25 cellular contexts compared by ENCODE assay signal in genomic region chr1:202228484-202229122, GRCh38. TPM values are rescaled to one million over a fixed set of nuclear protein-coding genes. Genes with fewer than 3 reads are reported as not detected.
DNase-seq lines count a peak whose midpoint lies in the region; ATAC-seq and TF ChIP-seq lines count a peak whose summit lies in the region.
"Had no signal": no experiment of that assay in that cellular context is flagged by ENCODE, and none has a peak within 500 bp of the region (broad histone marks: within the 10 kb centered on the region; RNA-seq: fewer than 3 reads in every experiment).

No MANE protein-coding gene starts in this region.

- POLR2A ChIA-PET in RWPE1 (lab: Yijun Ruan, JAX; ENCODE audit: low non-redundant PET), result no interaction called here

- DNase-seq in activated naive CD4-positive, alpha-beta T cell treated with anti-CD3 and anti-CD28 coated beads, Interleukin-2, amount 50 U/mL, for 72 hours (ENCODE audit: low spot score in 2 of 2), result no peak
- no peak for DNase-seq in activated naive CD4-positive, alpha-beta T cell treated with anti-CD3 and anti-CD28 coated beads for 36 hours
- DNase-seq in RWPE1 (ENCODE audit: low spot score) (no peak), epithelial cell of esophagus (ENCODE audit: low read depth) (peak; percentile 67), ureter (ENCODE audit: low spot score) (no peak), kidney tubule cell (ENCODE audit: low spot score) (no peak), NCI-H82 treated with DMSO at 0.1 percent for 48 hours (lab: John Stamatoyannopoulos, UW; ENCODE audit: unreplicated experiment) (no peak)
- DNase-seq: ACHN; activated CD4-positive, alpha-beta T cell treated with anti-CD3 and anti-CD28 coated beads for 48 hours; amniotic stem cell; left ventricle myocardium inferior; NCI-H1694 treated with DMSO at 0.1 percent for 48 hours; nephron progenitor cell; pancreas; SHP77 treated with DMSO at 0.1 percent for 48 hours; stimulated activated CD4-positive, alpha-beta T cell treated with anti-CD3 and anti-CD28 coated beads, Interleukin-12 subunit alpha, Interleukin-12 subunit beta, amount 100 ng/mL, for 4 hours; T-cell had no signal

- H3K36me3 Mint-ChIP-seq in activated naive CD4-positive, alpha-beta T cell treated with anti-CD3 and anti-CD28 coated beads, Interleukin-2, amount 50 U/mL, for 72 hours, result no peaks in the 10 kb centered on the region
- H3K36me3 Mint-ChIP-seq in activated naive CD4-positive, alpha-beta T cell treated with anti-CD3 and anti-CD28 coated beads for 36 hours (ENCODE audit: low read depth), result no peaks in the 10 kb centered on the region
- H3K36me3 Mint-ChIP-seq in stimulated activated naive CD8-positive, alpha-beta T cell treated with anti-CD3 and anti-CD28 coated beads, Interleukin-15, Interleukin-2, amounts not matched to agents 100 ng/mL and 50 ng/mL, for 24 hours (ENCODE audit: low read depth), result no peaks in the 10 kb centered on the region
- H3K36me3 Mint-ChIP-seq: mesothelial cell of epicardium, T-cell had no signal

- no peak overlapping the region for H3K4me3 ChIP-seq in epithelial cell of esophagus (ENCODE audit: low read length)
- H3K4me3 ChIP-seq: left ventricle myocardium inferior, pancreas, right atrium auricular region had no signal

- intact Hi-C loops in activated naive CD4-positive, alpha-beta T cell treated with anti-CD3 and anti-CD28 coated beads for 36 hours (cut with micrococcal nuclease), result no loop called here

- no peaks in the 10 kb centered on the region for H3K9me3 Mint-ChIP-seq in activated naive CD4-positive, alpha-beta T cell treated with anti-CD3 and anti-CD28 coated beads, Interleukin-2, amount 50 U/mL, for 72 hours
- no peaks in the 10 kb centered on the region for H3K9me3 Mint-ChIP-seq in activated naive CD4-positive, alpha-beta T cell treated with anti-CD3 and anti-CD28 coated beads for 36 hours
- no peaks in the 10 kb centered on the region for H3K9me3 Mint-ChIP-seq in stimulated activated naive CD8-positive, alpha-beta T cell treated with anti-CD3 and anti-CD28 coated beads, Interleukin-15, Interleukin-2, amounts not matched to agents 100 ng/mL and 50 ng/mL, for 24 hours
- H3K9me3 Mint-ChIP-seq: dendritic cell treated with granulocyte-macrophage colony-stimulating factor and Interleukin-4, amounts not matched to agents 40 ng/mL and 50 ng/mL, for 4 days; mesothelial cell of epicardium; nephron progenitor cell; T-cell had no signal

- peak overlapping the region in 1 of 2 donors; percentile 20 for H3K27ac Mint-ChIP-seq in activated naive CD4-positive, alpha-beta T cell treated with anti-CD3 and anti-CD28 coated beads, Interleukin-2, amount 50 U/mL, for 72 hours
- no peak overlapping the region for H3K27ac Mint-ChIP-seq in activated naive CD4-positive, alpha-beta T cell treated with anti-CD3 and anti-CD28 coated beads for 36 hours
- H3K27ac Mint-ChIP-seq in stimulated activated naive CD8-positive, alpha-beta T cell treated with anti-CD3 and anti-CD28 coated beads, Interleukin-15, Interleukin-2, amounts not matched to agents 100 ng/mL and 50 ng/mL, for 24 hours, result peak overlapping the region; percentile 80
- H3K27ac Mint-ChIP-seq: dendritic cell treated with granulocyte-macrophage colony-stimulating factor and Interleukin-4, amounts not matched to agents 40 ng/mL and 50 ng/mL, for 4 days; nephron progenitor cell had no signal

- TF ChIP-seq CTCF in RWPE1 (conservative IDR thresholded peaks at IDR 0.05; ENCODE audit: low read depth) (no peak), epithelial cell of esophagus (IDR thresholded peaks at IDR 0.05; ENCODE audit: insufficient read depth, low read depth, low read length, missing control alignments) (no peak)

- H3K4me1 Mint-ChIP-seq in activated naive CD4-positive, alpha-beta T cell treated with anti-CD3 and anti-CD28 coated beads for 36 hours (ENCODE audit: low read depth), result peaks cover 14% of the 10 kb centered on the region
- H3K4me1 Mint-ChIP-seq in stimulated activated naive CD8-positive, alpha-beta T cell treated with anti-CD3 and anti-CD28 coated beads, Interleukin-15, Interleukin-2, amounts not matched to agents 100 ng/mL and 50 ng/mL, for 24 hours (ENCODE audit: low read depth), result peaks cover 18% of the 10 kb centered on the region

- no peak overlapping the region for H3K4me3 Mint-ChIP-seq in activated naive CD4-positive, alpha-beta T cell treated with anti-CD3 and anti-CD28 coated beads for 36 hours
- H3K4me3 Mint-ChIP-seq in stimulated activated naive CD8-positive, alpha-beta T cell treated with anti-CD3 and anti-CD28 coated beads, Interleukin-15, Interleukin-2, amounts not matched to agents 100 ng/mL and 50 ng/mL, for 24 hours, result no peak overlapping the region
- H3K4me3 Mint-ChIP-seq: dendritic cell treated with granulocyte-macrophage colony-stimulating factor and Interleukin-4, amounts not matched to agents 40 ng/mL and 50 ng/mL, for 4 days; mesothelial cell of epicardium; nephron progenitor cell had no signal

- H3K27ac ChIP-seq in RWPE1, result peak overlapping the region; percentile 84
- H3K27ac ChIP-seq: C4-2B, HL-60, left ventricle myocardium inferior, pancreas, right atrium auricular region had no signal

- peak; percentile 26 to 76 for ATAC-seq in activated naive CD4-positive, alpha-beta T cell treated with anti-CD3 and anti-CD28 coated beads, Interleukin-2, amount 50 U/mL, for 72 hours
- ATAC-seq: pancreas, T-cell had no signal

- CTCF ChIA-PET in activated naive CD4-positive, alpha-beta T cell treated with anti-CD3 and anti-CD28 coated beads for 36 hours (lab: Charles Lee), result no interaction called here
- CTCF ChIA-PET in RWPE1 (lab: Yijun Ruan, JAX), result interaction anchor here (1.1 to 2.9 kb wide), 4 partner anchors 9 to 55 kb away, joined by 3 to 13 read pairs (median 6); partner anchors contain the start of gene LGR6

- no peaks in the 10 kb centered on the region for H3K27me3 Mint-ChIP-seq in activated naive CD4-positive, alpha-beta T cell treated with anti-CD3 and anti-CD28 coated beads for 36 hours (ENCODE audit: low read depth)
- H3K27me3 Mint-ChIP-seq in stimulated activated naive CD8-positive, alpha-beta T cell treated with anti-CD3 and anti-CD28 coated beads, Interleukin-15, Interleukin-2, amounts not matched to agents 100 ng/mL and 50 ng/mL, for 24 hours, result no peaks in the 10 kb centered on the region
- H3K27me3 Mint-ChIP-seq: T-cell had no signal

RNA-seq across cellular contexts. Expression of gene LGR6, which starts 35.0 kb away (rescaled TPM):
- under 1 TPM; 0.14 TPM for total RNA-seq in activated naive CD4-positive, alpha-beta T cell treated with anti-CD3 and anti-CD28 coated beads, Interleukin-2, amount 50 U/mL, for 72 hours
- total RNA-seq in activated naive CD4-positive, alpha-beta T cell treated with anti-CD3 and anti-CD28 coated beads for 36 hours, result under 1 TPM; 0.19 to 0.22 TPM
- total RNA-seq in ureter, result 9.2 TPM
- total RNA-seq: M059J, subcutaneous adipose tissue had no signal
